Comparison of ENCODE assay signal across 1 cellular context in the genomic region with DNA sequence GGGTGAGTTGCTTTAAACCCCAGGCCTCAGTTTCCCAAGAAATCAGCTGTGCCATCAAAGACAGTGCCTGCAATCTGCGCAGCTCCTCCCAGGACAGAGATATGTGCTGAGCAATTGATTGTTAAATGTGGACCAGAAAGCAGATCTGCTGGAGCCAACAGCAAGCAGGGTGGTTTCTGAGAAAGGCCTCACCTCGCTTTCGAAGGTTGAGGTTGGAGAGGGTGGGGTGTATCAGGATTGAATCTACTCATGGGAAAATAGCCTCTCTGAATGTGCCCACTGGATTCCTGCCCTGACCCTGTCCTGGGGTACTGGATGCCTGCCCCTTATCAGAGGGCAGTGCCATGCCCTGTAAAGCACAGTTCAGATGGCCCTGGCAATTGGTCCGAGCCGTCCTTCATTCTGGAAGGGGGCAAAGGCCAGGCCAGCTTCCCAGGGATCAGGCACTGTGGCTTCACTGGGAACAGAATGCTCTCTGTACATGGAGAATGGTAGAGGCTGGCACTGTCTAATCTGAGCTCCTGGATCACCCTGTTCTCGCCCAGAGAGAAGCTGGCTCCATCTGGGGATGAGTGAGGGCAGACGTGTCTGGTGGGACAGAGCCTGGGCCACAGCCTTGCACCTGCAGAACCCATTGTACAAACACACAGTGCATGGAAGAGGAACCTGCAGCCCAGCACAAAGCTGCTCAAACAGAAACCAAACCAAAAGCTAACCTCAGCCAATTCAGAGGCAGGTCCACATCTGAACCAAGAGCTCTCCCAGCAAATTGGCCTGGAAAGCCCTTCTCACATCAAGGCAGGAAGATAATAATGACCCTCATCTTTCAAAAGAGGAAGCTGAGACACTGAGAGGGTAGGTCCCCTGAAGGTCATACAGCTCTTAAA.
TF ChIP-seq lines count a peak whose summit lies in the region.

No MANE protein-coding gene starts in this region.

TF ChIP-seq in HepG2, 621 proteins besides CTCF, POLR2A, EP300 and RAD21 (continued from another document):
- TF ChIP-seq ZKSCAN8 (CRISPR knock-in tag; IDR thresholded peaks at IDR 0.05; ENCODE audit: borderline replicate concordance) (0 out of 2 replicates have a peak, but pooled peaks have one; percentile 38), ZNF276 (CRISPR knock-in tag; IDR thresholded peaks at IDR 0.05; ENCODE audit: low read depth) (no peak), ZNF224 (CRISPR knock-in tag; IDR thresholded peaks at IDR 0.05) (no peak), HOXA5 (CRISPR knock-in tag; IDR thresholded peaks at IDR 0.05) (no peak)
- TF ChIP-seq, protein P1, sequence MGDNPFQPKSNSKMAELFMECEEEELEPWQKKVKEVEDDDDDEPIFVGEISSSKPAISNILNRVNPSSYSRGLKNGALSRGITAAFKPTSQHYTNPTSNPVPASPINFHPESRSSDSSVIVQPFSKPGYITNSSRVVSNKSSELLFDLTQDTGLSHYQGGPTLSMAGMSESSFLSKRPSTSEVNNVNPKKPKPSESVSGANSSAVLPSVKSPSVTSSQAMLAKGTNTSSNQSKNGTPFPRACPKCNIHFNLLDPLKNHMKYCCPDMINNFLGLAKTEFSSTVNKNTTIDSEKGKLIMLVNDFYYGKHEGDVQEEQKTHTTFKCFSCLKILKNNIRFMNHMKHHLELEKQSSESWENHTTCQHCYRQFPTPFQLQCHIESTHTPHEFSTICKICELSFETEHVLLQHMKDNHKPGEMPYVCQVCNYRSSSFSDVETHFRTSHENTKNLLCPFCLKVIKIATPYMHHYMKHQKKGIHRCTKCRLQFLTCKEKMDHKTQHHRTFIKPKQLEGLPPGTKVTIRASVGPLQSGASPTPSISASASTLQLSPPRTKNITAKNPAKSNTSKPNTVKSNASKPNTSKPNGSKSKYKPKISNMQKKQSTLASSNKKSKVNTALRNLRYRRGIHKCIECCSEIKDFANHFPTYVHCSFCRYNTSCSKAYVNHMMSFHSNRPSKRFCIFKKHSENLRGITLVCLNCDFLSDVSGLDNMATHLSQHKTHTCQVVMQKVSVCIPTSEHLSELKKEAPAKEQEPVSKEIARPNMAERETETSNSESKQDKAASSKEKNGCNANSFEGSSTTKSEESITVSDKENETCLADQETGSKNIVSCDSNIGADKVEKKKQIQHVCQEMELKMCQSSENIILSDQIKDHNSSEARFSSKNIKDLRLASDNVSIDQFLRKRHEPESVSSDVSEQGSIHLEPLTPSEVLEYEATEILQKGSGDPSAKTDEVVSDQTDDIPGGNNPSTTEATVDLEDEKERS (CRISPR knock-in tag; IDR thresholded peaks at IDR 0.05): peak; percentile 2; the same call in 1 of the 2 replicates
- TF ChIP-seq, protein P2, sequence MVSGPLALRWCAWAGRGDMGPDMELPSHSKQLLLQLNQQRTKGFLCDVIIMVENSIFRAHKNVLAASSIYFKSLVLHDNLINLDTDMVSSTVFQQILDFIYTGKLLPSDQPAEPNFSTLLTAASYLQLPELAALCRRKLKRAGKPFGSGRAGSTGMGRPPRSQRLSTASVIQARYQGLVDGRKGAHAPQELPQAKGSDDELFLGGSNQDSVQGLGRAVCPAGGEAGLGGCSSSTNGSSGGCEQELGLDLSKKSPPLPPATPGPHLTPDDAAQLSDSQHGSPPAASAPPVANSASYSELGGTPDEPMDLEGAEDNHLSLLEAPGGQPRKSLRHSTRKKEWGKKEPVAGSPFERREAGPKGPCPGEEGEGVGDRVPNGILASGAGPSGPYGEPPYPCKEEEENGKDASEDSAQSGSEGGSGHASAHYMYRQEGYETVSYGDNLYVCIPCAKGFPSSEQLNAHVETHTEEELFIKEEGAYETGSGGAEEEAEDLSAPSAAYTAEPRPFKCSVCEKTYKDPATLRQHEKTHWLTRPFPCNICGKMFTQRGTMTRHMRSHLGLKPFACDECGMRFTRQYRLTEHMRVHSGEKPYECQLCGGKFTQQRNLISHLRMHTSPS (CRISPR knock-in tag; IDR thresholded peaks at IDR 0.05; ENCODE audit: low read depth): peak; percentile 69; the same call in 1 of the 2 replicates
- TF ChIP-seq, protein P3, sequence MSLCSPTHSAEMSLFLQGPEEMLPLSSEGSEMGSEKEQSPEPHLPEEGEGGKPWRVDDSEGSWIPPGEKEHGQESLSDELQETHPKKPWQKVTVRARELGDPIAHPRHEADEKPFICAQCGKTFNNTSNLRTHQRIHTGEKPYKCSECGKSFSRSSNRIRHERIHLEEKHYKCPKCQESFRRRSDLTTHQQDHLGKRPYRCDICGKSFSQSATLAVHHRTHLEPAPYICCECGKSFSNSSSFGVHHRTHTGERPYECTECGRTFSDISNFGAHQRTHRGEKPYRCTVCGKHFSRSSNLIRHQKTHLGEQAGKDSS (CRISPR knock-in tag; IDR thresholded peaks at IDR 0.05; ENCODE audit: borderline replicate concordance, low read depth): no peak
TF ChIP-seq in HepG2: peak in this region for 15.
